In genomic region chr4:107896158-107896645, GRCh38 we compare ENCODE assay signal across 11 cellular contexts. TPM values are rescaled to one million over a fixed set of nuclear protein-coding genes. Genes with fewer than 3 reads are reported as not detected.
DNase-seq lines count a peak whose midpoint lies in the region; ATAC-seq, FAIRE-seq and TF ChIP-seq lines count a peak whose summit lies in the region.
"Had no signal": no experiment of that assay in that cellular context is flagged by ENCODE, and none has a peak within 500 bp of the region (broad histone marks: within the 10 kb centered on the region; RNA-seq: fewer than 3 reads in every experiment).

No MANE protein-coding gene starts in this region.

- H3K27ac ChIP-seq in ascending aorta (peak overlapping the region; percentile 48 to 68), liver (ENCODE audit: low read depth in 1 of 2, low read length in 2 of 2) (peak overlapping the region; percentile 25 to 47)

- H3K27me3 ChIP-seq in ascending aorta (no peaks in the 10 kb centered on the region), liver (ENCODE audit: control insufficient read depth in 4 of 4, insufficient read depth in 4 of 4, low read length in 3 of 4) (no peaks in the 10 kb centered on the region)

- TF ChIP-seq CTCF in AG09309 (IDR thresholded peaks at IDR 0.05; ENCODE audit: control insufficient read depth, insufficient read depth, low read depth, low read length, missing control alignments) (no peak), ascending aorta (IDR thresholded peaks at IDR 0.05) (no peak), liver (IDR thresholded peaks at IDR 0.05; ENCODE audit: low read depth, low read length, missing input control) (no peak)

- H3K4me1 ChIP-seq in ascending aorta (peaks cover 0 to 13% of the 10 kb centered on the region in 2 donors), liver (ENCODE audit: control insufficient read depth in 4 of 4, insufficient read depth in 4 of 4, low read length in 3 of 4) (peaks cover 0 to 23% (median 2%) of the 10 kb centered on the region in 4 donors)

- no peaks in the 10 kb centered on the region for H3K9me3 ChIP-seq in ascending aorta
- H3K9me3 ChIP-seq in liver (ENCODE audit: control insufficient read depth in 4 of 4, low read length in 3 of 4): no peaks in the 10 kb centered on the region

- peak; percentile 50 for ATAC-seq in HG02759 (IDR thresholded peaks at IDR 0.05; ENCODE audit: unreplicated experiment)
- ATAC-seq: GM12878 had no signal

- peak; percentile 95 for DNase-seq in AG09309 (ENCODE audit: low read depth)
- no peak for DNase-seq in ascending aorta (ENCODE audit: low spot score in 2 of 2)
- no peak for DNase-seq in NCI-H526 treated with DMSO at 0.1 percent for 48 hours (lab: John Stamatoyannopoulos, UW)
- no peak for DNase-seq in NCI-H1417 treated with DMSO at 0.1 percent for 48 hours (lab: John Stamatoyannopoulos, UW)
- no peak for DNase-seq in head of caudate nucleus
- DNase-seq in frontal cortex (ENCODE audit: low spot score in 2 of 2): no peak
- DNase-seq: NCI-H2081 had no signal

- no peaks in the 10 kb centered on the region for H3K36me3 ChIP-seq in ascending aorta
- H3K36me3 ChIP-seq in liver (ENCODE audit: control insufficient read depth in 4 of 4, insufficient read depth in 3 of 4, low read depth in 1 of 4, low read length in 3 of 4): no peaks in the 10 kb centered on the region

- no peak overlapping the region for H3K9ac ChIP-seq in liver (ENCODE audit: low read depth in 1 of 2, low read length in 2 of 2)

- 32% methylated on average over 2 of the region's 2 CpGs for WGBS in liver

- no peak overlapping the region for H3K4me3 ChIP-seq in AG09309 (ENCODE audit: control insufficient read depth, low read depth, low read length)
- H3K4me3 ChIP-seq in ascending aorta: peak overlapping the region in 1 of 2 donors; percentile 36
- H3K4me3 ChIP-seq in liver (ENCODE audit: low read depth in 1 of 3, low read length in 3 of 3): no peak overlapping the region
- H3K4me3 ChIP-seq: GM12878 had no signal

- FAIRE-seq in frontal cortex (lab: Jason Lieb, UNC): no peak
- FAIRE-seq: colon, GM12878 had no signal

- intact Hi-C loops in ascending aorta (cut with DNase I) (loop anchor here (1.0 kb wide), 1 partner anchor 72 kb away; the partner anchor contains the start of gene SGMS2), head of caudate nucleus (cut with DNase I) (no loop called here)

- no peak for TF ChIP-seq RAD21 in liver (IDR thresholded peaks at IDR 0.05)

TF ChIP-seq in liver, 16 proteins besides CTCF, POLR2A, EP300 and RAD21:
- TF ChIP-seq JUND (IDR thresholded peaks at IDR 0.05) (peak in 1 of 2 donors; percentile 7), RXRA (IDR thresholded peaks at IDR 0.05) (no peak), FOXA2 (IDR thresholded peaks at IDR 0.05) (peak; percentile 30)

RNA-seq across cellular contexts. Expression of gene CYP2U1, which starts 35.1 kb away (rescaled TPM):
- total RNA-seq in ascending aorta (23.8 TPM), liver (1 to 10 TPM; 2.0 to 4.9 TPM), frontal cortex (11.4 TPM)
- polyA plus RNA-seq in liver: 1 to 10 TPM; 2.8 to 3.5 TPM
